ENCODE assay signal across 10 cellular contexts in genomic region chr5:150945947-150946346, GRCh38. TPM values are rescaled to one million over a fixed set of nuclear protein-coding genes. Genes with fewer than 3 reads are reported as not detected.
A peak's percentile ranks its signal among the peaks of the same experiment; 100 is the strongest.
DNase-seq lines count a peak whose midpoint lies in the region; ATAC-seq and TF ChIP-seq lines count a peak whose summit lies in the region.
"Had no signal": no experiment of that assay in that cellular context is flagged by ENCODE, and none has a peak within 500 bp of the region (broad histone marks: within the 10 kb centered on the region; RNA-seq: fewer than 3 reads in every experiment).

No MANE protein-coding gene starts in this region.

- H3K4me3 ChIP-seq in astrocyte of the cerebellum (ENCODE audit: low read depth, low read length): peak overlapping the region; percentile 44
- H3K4me3 ChIP-seq in heart right ventricle: peak overlapping the region; percentile 36 to 73 (median 64)
- H3K4me3 ChIP-seq in Karpas-422 (ENCODE audit: low read length): no peak overlapping the region
- H3K4me3 ChIP-seq in SJCRH30: no peak overlapping the region

- H4K20me1 ChIP-seq in Karpas-422 (ENCODE audit: insufficient read depth, low read depth, low read length): no peaks in the 10 kb centered on the region

- H3K4me3 Mint-ChIP-seq in activated T-helper 2 cell treated with anti-CD3 and anti-CD28 coated beads, Interferon-gamma antibody, Interleukin-2, Interleukin-4, amounts not matched to agents 10 μg/mL and 5 μg/mL and 100 μg/mL, durations not matched to agents 14 hours and 24 hours and 36 hours (ENCODE audit: low read depth): no peak overlapping the region
- H3K4me3 Mint-ChIP-seq: CD8-positive, alpha-beta memory T cell had no signal

- H3K9me3 ChIP-seq in heart right ventricle (peaks cover 0 to 100% (median 64%) of the 10 kb centered on the region in 11 donors), Karpas-422 (ENCODE audit: low read length) (peaks cover 29% of the 10 kb centered on the region), SJCRH30 (replicated peaks) (peaks cover 6% of the 10 kb centered on the region; the same call in 1 of the 2 replicates)

- no peaks in the 10 kb centered on the region for H3K9me2 ChIP-seq in Karpas-422 (replicated peaks; ENCODE audit: insufficient read depth, low read length)

- H3K27me3 Mint-ChIP-seq in activated T-helper 2 cell treated with anti-CD3 and anti-CD28 coated beads, Interferon-gamma antibody, Interleukin-2, Interleukin-4, amounts not matched to agents 10 μg/mL and 5 μg/mL and 100 μg/mL, durations not matched to agents 14 hours and 24 hours and 36 hours (ENCODE audit: low read depth): no peaks in the 10 kb centered on the region

- in situ Hi-C loops in astrocyte of the cerebellum (cut with HindIII; ENCODE audit: low sequenced_read_pairs): no loop called here

- H3K27me3 ChIP-seq in heart right ventricle (no peaks in the 10 kb centered on the region), Karpas-422 (ENCODE audit: low read length) (no peaks in the 10 kb centered on the region), SJCRH30 (no peaks in the 10 kb centered on the region)

- H3K36me3 ChIP-seq in heart right ventricle (peaks cover 0 to 43% (median 27%) of the 10 kb centered on the region in 9 donors), Karpas-422 (ENCODE audit: insufficient read depth, low read length) (no peaks in the 10 kb centered on the region), SJCRH30 (no peaks in the 10 kb centered on the region)

- H3K27ac Mint-ChIP-seq in activated T-helper 2 cell treated with anti-CD3 and anti-CD28 coated beads, Interferon-gamma antibody, Interleukin-2, Interleukin-4, amounts not matched to agents 10 μg/mL and 5 μg/mL and 100 μg/mL, durations not matched to agents 14 hours and 24 hours and 36 hours: no peak overlapping the region
- H3K27ac Mint-ChIP-seq: CD8-positive, alpha-beta memory T cell had no signal

- DNase-seq in AG20443 (ENCODE audit: low spot score) (peak; percentile 27), astrocyte of the cerebellum (ENCODE audit: low read depth) (no peak), heart right ventricle (no peak), sciatic nerve (ENCODE audit: low spot score) (no peak), Karpas-422 (no peak), SJCRH30 (no peak)
- DNase-seq in activated T-helper 2 cell treated with anti-CD3 and anti-CD28 coated beads, Interferon-gamma antibody, Interleukin-2, Interleukin-4, amounts not matched to agents 10 μg/mL and 5 μg/mL and 100 μg/mL, durations not matched to agents 14 hours and 24 hours and 36 hours (ENCODE audit: low spot score): no peak
- DNase-seq: CD8-positive, alpha-beta memory T cell; NCI-H1105 had no signal

- H3K36me3 Mint-ChIP-seq in activated T-helper 2 cell treated with anti-CD3 and anti-CD28 coated beads, Interferon-gamma antibody, Interleukin-2, Interleukin-4, amounts not matched to agents 10 μg/mL and 5 μg/mL and 100 μg/mL, durations not matched to agents 14 hours and 24 hours and 36 hours (ENCODE audit: low read depth): no peaks in the 10 kb centered on the region

- WGBS in heart right ventricle, 2 donors: 28 to 40% methylated on average over 5 of the region's 5 CpGs

- H3K4me2 ChIP-seq in Karpas-422 (ENCODE audit: low read depth, low read length, poor library complexity, severe bottlenecking): no peak overlapping the region

- no peaks in the 10 kb centered on the region for H3K79me2 ChIP-seq in Karpas-422 (ENCODE audit: low read length)

- H3K27ac ChIP-seq in heart right ventricle (peak overlapping the region; percentile 75 to 93 (median 82)), Karpas-422 (ENCODE audit: low read length) (no peak overlapping the region), SJCRH30 (no peak overlapping the region)

- H3K4me1 ChIP-seq in heart right ventricle (peaks cover 0 to 9% (median 0%) of the 10 kb centered on the region in 9 donors), Karpas-422 (ENCODE audit: low read length) (no peaks in the 10 kb centered on the region), SJCRH30 (no peaks in the 10 kb centered on the region)

- TF ChIP-seq CTCF in astrocyte of the cerebellum (IDR thresholded peaks at IDR 0.05; ENCODE audit: low read depth, low read length, missing control alignments) (no peak), heart right ventricle (IDR thresholded peaks at IDR 0.05) (no peak)

- no peak overlapping the region for H2AFZ ChIP-seq in Karpas-422 (ENCODE audit: low read length)

- H3K9me3 Mint-ChIP-seq in activated T-helper 2 cell treated with anti-CD3 and anti-CD28 coated beads, Interferon-gamma antibody, Interleukin-2, Interleukin-4, amounts not matched to agents 10 μg/mL and 5 μg/mL and 100 μg/mL, durations not matched to agents 14 hours and 24 hours and 36 hours: peaks cover 74% of the 10 kb centered on the region

- no peak overlapping the region for H3K9ac ChIP-seq in Karpas-422 (ENCODE audit: low read length)

- no peaks in the 10 kb centered on the region for H3K4me1 Mint-ChIP-seq in activated T-helper 2 cell treated with anti-CD3 and anti-CD28 coated beads, Interferon-gamma antibody, Interleukin-2, Interleukin-4, amounts not matched to agents 10 μg/mL and 5 μg/mL and 100 μg/mL, durations not matched to agents 14 hours and 24 hours and 36 hours (ENCODE audit: low read depth)
- H3K4me1 Mint-ChIP-seq: CD8-positive, alpha-beta memory T cell had no signal

- ATAC-seq in heart right ventricle (peak; percentile 6 to 73 (median 60)), sciatic nerve (peak; percentile 70), GM18861 (IDR thresholded peaks at IDR 0.05; ENCODE audit: unreplicated experiment) (no peak)

- intact Hi-C loops in heart right ventricle (cut with DNase I): no loop called here
- intact Hi-C loops in sciatic nerve (cut with DNase I): no loop called here
- intact Hi-C loops in activated T-helper 2 cell treated with anti-CD3 and anti-CD28 coated beads, Interferon-gamma antibody, Interleukin-2, Interleukin-4, amounts not matched to agents 10 μg/mL and 5 μg/mL and 100 μg/mL, durations not matched to agents 14 hours and 24 hours and 36 hours (cut with micrococcal nuclease): no loop called here

RNA-seq across cellular contexts. Expression of gene ZNF300, which starts 41.2 kb away (rescaled TPM):
- total RNA-seq in heart right ventricle (1 to 10 TPM in 4 of 10 donors, under 1 TPM in 6; 0.51 to 1.5 (median 0.83) TPM), sciatic nerve (6.2 TPM)
- polyA plus RNA-seq in heart right ventricle: 1 to 10 TPM; 1.4 to 4.8 TPM
- total RNA-seq in activated T-helper 2 cell treated with anti-CD3 and anti-CD28 coated beads, Interferon-gamma antibody, Interleukin-2, Interleukin-4, amounts not matched to agents 10 μg/mL and 5 μg/mL and 100 μg/mL, durations not matched to agents 14 hours and 24 hours and 36 hours: 0.39 and 0.52 TPM in 2 replicates
- total RNA-seq in Karpas-422 (2014; rRNA removed; shearing (Covaris generic); ENCODE audit: low replicate concordance): not detected in 2 replicates
- 9.9 and 12.3 TPM in 2 replicates for total RNA-seq in SJCRH30 (2014; rRNA removed; shearing (Covaris generic))

Comparison
In these comparisons a context has a peak if more than half of its experiments do, and no peak if none do; other contexts are left out.
1. H3K4me3 ChIP-seq: peak in astrocyte of the cerebellum (single experiment) and heart right ventricle (10 of 10); none in Karpas-422 (single experiment) and SJCRH30 (single experiment).
2. H3K27ac ChIP-seq: peak in heart right ventricle (10 of 10); none in Karpas-422 (single experiment) and SJCRH30 (single experiment).